Comparison of ENCODE assay signal across 20 cellular contexts in the genomic region with DNA sequence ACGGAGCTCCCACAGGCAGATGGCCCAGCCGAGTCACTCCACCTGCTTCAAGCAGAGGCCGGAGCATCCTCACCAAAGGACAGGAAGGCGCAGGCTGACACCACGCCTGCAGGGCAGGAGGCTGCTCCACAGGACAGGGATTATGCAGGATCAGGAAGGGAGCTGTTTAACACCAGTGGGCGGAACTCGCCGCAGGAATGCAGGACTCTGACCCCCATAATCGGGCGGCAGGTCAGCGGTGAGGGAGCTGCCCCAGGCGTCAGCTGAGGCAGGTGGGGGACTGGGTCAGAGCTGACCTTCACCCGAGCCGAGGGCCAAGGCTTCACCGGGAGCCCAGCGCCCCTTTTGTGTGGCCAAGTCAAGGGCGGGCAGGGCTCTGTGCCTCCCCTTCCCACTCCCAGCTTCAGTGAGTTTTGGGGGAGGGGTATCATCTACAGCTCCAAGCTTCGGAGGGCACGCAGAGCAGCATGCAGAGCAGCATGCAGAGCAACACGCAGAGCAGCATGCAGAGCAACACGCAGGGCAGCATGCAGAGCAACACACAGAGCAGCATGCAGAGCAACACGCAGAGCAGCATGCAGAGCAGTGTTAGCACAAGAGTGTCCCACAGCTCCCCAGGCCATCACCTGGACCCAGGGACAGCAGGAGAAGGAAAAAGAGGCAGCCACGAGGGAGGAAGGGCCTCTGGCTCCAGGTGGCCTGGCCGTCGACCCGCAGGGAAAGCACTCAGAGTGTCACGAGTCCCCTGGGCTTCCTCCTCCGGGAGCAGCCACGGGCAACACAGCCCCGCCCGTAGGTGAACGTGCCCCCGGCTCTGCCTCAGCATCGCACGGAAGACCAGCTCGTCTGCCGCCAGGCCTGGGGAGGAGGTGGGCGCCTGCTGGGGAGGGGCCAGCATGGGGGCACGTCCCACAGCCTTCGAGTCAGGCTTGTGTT.
DNase-seq lines count a peak whose midpoint lies in the region; ATAC-seq and TF ChIP-seq lines count a peak whose summit lies in the region.
"Had no signal": no experiment of that assay in that cellular context is flagged by ENCODE, and none has a peak within 500 bp of the region (broad histone marks: within the 10 kb centered on the region; RNA-seq: fewer than 3 reads in every experiment).

No MANE protein-coding gene starts in this region.

- H3K4me3 ChIP-seq in mucosa of descending colon: no peak overlapping the region
- H3K4me3 ChIP-seq: body of pancreas, gastroesophageal sphincter had no signal

- DNase-seq in natural killer cell treated with Interleukin-12 subunit alpha and Interleukin-12 subunit beta and Interleukin-15 and Interleukin-18, amount 100 ng/mL, for 72 hours (ENCODE audit: low spot score): peak; percentile 32
- no peak for DNase-seq in natural killer cell
- peak; percentile 55 for DNase-seq in cerebellum (ENCODE audit: low spot score)
- DNase-seq in mucosa of descending colon: peak in 2 of 3 donors; percentile 24 to 35
- DNase-seq in amniotic stem cell (lab: John Stamatoyannopoulos, UW): no peak
- no peak for DNase-seq in NCI-H2171 (lab: John Stamatoyannopoulos, UW)
- DNase-seq in COLO829 (ENCODE audit: low spot score): no peak
- DNase-seq: activated CD4-positive, alpha-beta T cell treated with anti-CD3 and anti-CD28 coated beads, Interleukin-2, amount 50 U/mL, for 48 hours; activated T-cell treated with anti-CD3 and anti-CD28 coated beads, Interleukin-2, amount 50 U/mL, for 1 hour; body of pancreas; CD4-positive, alpha-beta T cell; dermis blood vessel endothelial cell; erythroblast; naive B cell; NCI-H1048; RPMI8226 had no signal

- intact Hi-C loops in natural killer cell (cut with micrococcal nuclease) (no loop called here), mucosa of descending colon (cut with DNase I, micrococcal nuclease) (no loop called here)

- H3K4me3 Mint-ChIP-seq in natural killer cell treated with Interleukin-12 subunit alpha and Interleukin-12 subunit beta and Interleukin-15 and Interleukin-18, amount 100 ng/mL, for 72 hours: no peak overlapping the region
- no peak overlapping the region for H3K4me3 Mint-ChIP-seq in natural killer cell
- H3K4me3 Mint-ChIP-seq: activated naive CD4-positive, alpha-beta T cell treated with anti-CD3 and anti-CD28 coated beads, Interleukin-2, amount 50 U/mL, for 24 hours; CD4-positive, alpha-beta T cell; stimulated activated naive CD8-positive, alpha-beta T cell treated with anti-CD3 and anti-CD28 coated beads, Interleukin-15, Interleukin-2, amounts not matched to agents 100 ng/mL and 50 ng/mL, for 24 hours had no signal

- H3K27me3 Mint-ChIP-seq in natural killer cell treated with Interleukin-12 subunit alpha and Interleukin-12 subunit beta and Interleukin-15 and Interleukin-18, amount 100 ng/mL, for 72 hours: peaks cover 22% of the 10 kb centered on the region in 2 donors
- H3K27me3 Mint-ChIP-seq in natural killer cell (ENCODE audit: low read depth in 2 of 2): peaks cover 5 to 15% of the 10 kb centered on the region in 2 donors

- no peak for TF ChIP-seq CTCF in natural killer cell (IDR thresholded peaks at IDR 0.05)
- no peak for TF ChIP-seq CTCF in mucosa of descending colon (IDR thresholded peaks at IDR 0.05)

- H3K4me1 Mint-ChIP-seq in natural killer cell treated with Interleukin-12 subunit alpha and Interleukin-12 subunit beta and Interleukin-15 and Interleukin-18, amount 100 ng/mL, for 72 hours (ENCODE audit: low read depth in 2 of 2): peaks cover 0 to 2% of the 10 kb centered on the region in 2 donors
- peaks cover under 1 to 2% of the 10 kb centered on the region in 2 donors for H3K4me1 Mint-ChIP-seq in natural killer cell

- no peaks in the 10 kb centered on the region for H3K9me3 Mint-ChIP-seq in natural killer cell treated with Interleukin-12 subunit alpha and Interleukin-12 subunit beta and Interleukin-15 and Interleukin-18, amount 100 ng/mL, for 72 hours
- H3K9me3 Mint-ChIP-seq in natural killer cell: no peaks in the 10 kb centered on the region
- H3K9me3 Mint-ChIP-seq: activated naive CD4-positive, alpha-beta T cell treated with anti-CD3 and anti-CD28 coated beads, Interleukin-2, amount 50 U/mL, for 24 hours; CD4-positive, alpha-beta T cell; naive B cell; stimulated activated naive CD8-positive, alpha-beta T cell treated with anti-CD3 and anti-CD28 coated beads, Interleukin-15, Interleukin-2, amounts not matched to agents 100 ng/mL and 50 ng/mL, for 24 hours had no signal

- H3K27ac Mint-ChIP-seq in natural killer cell treated with Interleukin-12 subunit alpha and Interleukin-12 subunit beta and Interleukin-15 and Interleukin-18, amount 100 ng/mL, for 72 hours: no peak overlapping the region
- H3K27ac Mint-ChIP-seq in natural killer cell: no peak overlapping the region
- H3K27ac Mint-ChIP-seq: activated naive CD4-positive, alpha-beta T cell treated with anti-CD3 and anti-CD28 coated beads, Interleukin-2, amount 50 U/mL, for 24 hours; CD4-positive, alpha-beta T cell; stimulated activated naive CD8-positive, alpha-beta T cell treated with anti-CD3 and anti-CD28 coated beads, Interleukin-15, Interleukin-2, amounts not matched to agents 100 ng/mL and 50 ng/mL, for 24 hours had no signal

- no peaks in the 10 kb centered on the region for H3K36me3 Mint-ChIP-seq in natural killer cell treated with Interleukin-12 subunit alpha and Interleukin-12 subunit beta and Interleukin-15 and Interleukin-18, amount 100 ng/mL, for 72 hours
- H3K36me3 Mint-ChIP-seq in natural killer cell: no peaks in the 10 kb centered on the region
- H3K36me3 Mint-ChIP-seq: activated naive CD4-positive, alpha-beta T cell treated with anti-CD3 and anti-CD28 coated beads, Interleukin-2, amount 50 U/mL, for 24 hours; naive B cell had no signal

- no peaks in the 10 kb centered on the region for H3K36me3 ChIP-seq in mucosa of descending colon (ENCODE audit: low read depth)
- H3K36me3 ChIP-seq: gastroesophageal sphincter had no signal

- no peak for ATAC-seq in natural killer cell treated with Interleukin-12 subunit alpha and Interleukin-12 subunit beta and Interleukin-15 and Interleukin-18, amount 100 ng/mL, for 72 hours
- ATAC-seq in natural killer cell (no peak), mucosa of descending colon (peak; percentile 73), HG03045 (IDR thresholded peaks at IDR 0.05; ENCODE audit: unreplicated experiment) (no peak)
- ATAC-seq: body of pancreas, gastroesophageal sphincter had no signal

- no peaks in the 10 kb centered on the region for H3K9me3 ChIP-seq in mucosa of descending colon
- H3K9me3 ChIP-seq: body of pancreas, gastroesophageal sphincter had no signal

- H3K4me1 ChIP-seq in mucosa of descending colon (ENCODE audit: low read depth): no peaks in the 10 kb centered on the region
- H3K4me1 ChIP-seq: body of pancreas had no signal

Comparison
In these comparisons a context has a peak if more than half of its experiments do, and no peak if none do; other contexts are left out.
1. DNase-seq: peak in natural killer cell treated with Interleukin-12 subunit alpha and Interleukin-12 subunit beta and Interleukin-15 and Interleukin-18, amount 100 ng/mL, for 72 hours (single experiment), cerebellum (single experiment) and mucosa of descending colon (2 of 3); none in natural killer cell (single experiment), amniotic stem cell (single experiment), NCI-H2171 (single experiment) and COLO829 (single experiment).